Comparison of ENCODE assay signal across 32 cellular contexts in the genomic region with DNA sequence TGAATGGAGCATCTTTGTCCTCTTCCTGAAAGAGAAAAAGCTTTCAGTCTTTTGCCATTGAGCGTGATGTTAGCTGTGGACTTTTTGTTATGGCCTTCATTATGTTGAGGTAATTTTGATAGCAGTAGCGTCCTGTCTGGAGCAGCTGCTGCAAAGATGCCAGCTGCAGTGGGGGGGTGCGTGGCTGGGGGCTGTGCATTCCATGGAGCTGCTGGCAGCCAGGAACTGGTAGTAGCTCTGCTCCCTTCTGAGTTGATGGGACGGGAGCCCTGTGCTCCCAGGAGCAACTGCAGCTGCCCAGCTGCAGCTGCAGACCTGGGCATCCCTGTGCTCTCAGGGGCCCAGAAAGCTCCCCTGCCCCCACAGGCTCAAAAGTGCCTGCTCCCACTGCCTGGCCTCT. TPM values are rescaled to one million over a fixed set of nuclear protein-coding genes. Genes with fewer than 3 reads are reported as not detected.
"Had no signal": no experiment of that assay in that cellular context is flagged by ENCODE, and none has a peak within 500 bp of the region (broad histone marks: within the 10 kb centered on the region; RNA-seq: fewer than 3 reads in every experiment).

No MANE protein-coding gene starts in this region.

- ATAC-seq: activated CD4-positive, alpha-beta T cell treated with anti-CD3 and anti-CD28 coated beads for 36 hours; activated CD8-positive, alpha-beta memory T cell treated with anti-CD3 and anti-CD28 coated beads, Interleukin-2, amount 10 ng/mL, durations not matched to agents 7 days and 5 days; activated CD8-positive, alpha-beta T cell treated with anti-CD3 and anti-CD28 coated beads, Interleukin-2, amount 10 ng/mL, durations not matched to agents 7 days and 5 days; activated naive CD8-positive, alpha-beta T cell treated with anti-CD3 and anti-CD28 coated beads, Interleukin-2, amount 50 U/mL, for 24 hours; body of pancreas had no signal

- FAIRE-seq: endometrium, endothelial cell of umbilical vein, frontal cortex had no signal

- DNase-seq: activated CD4-positive, alpha-beta memory T cell treated with anti-CD3 and anti-CD28 coated beads for 36 hours; activated CD4-positive, alpha-beta T cell treated with anti-CD3 and anti-CD28 coated beads for 36 hours; activated CD4-positive, alpha-beta T cell treated with anti-CD3 and anti-CD28 coated beads, Interleukin-2, amount 10 ng/mL, durations not matched to agents 24 days and 14 days; activated CD4-positive, CD25-positive, alpha-beta regulatory T cell; activated CD4-positive, CD25-positive, alpha-beta regulatory T cell treated with anti-CD3 and anti-CD28 coated beads, Interleukin-2, amount 50 U/mL, for 72 hours; activated CD8-positive, alpha-beta memory T cell treated with anti-CD3 and anti-CD28 coated beads, Interleukin-2, amount 10 ng/mL, durations not matched to agents 7 days and 5 days; activated CD8-positive, alpha-beta memory T cell treated with anti-CD3 and anti-CD28 coated beads, Interleukin-2, amount 50 U/mL, for 4 hours; activated CD8-positive, alpha-beta T cell treated with anti-CD3 and anti-CD28 coated beads, Interleukin-2, amount 10 ng/mL, durations not matched to agents 7 days and 5 days; activated effector memory CD4-positive, alpha-beta T cell treated with anti-CD3 and anti-CD28 coated beads, Interleukin-2, amount 50 U/mL, for 16 hours; activated naive CD4-positive, alpha-beta T cell treated with anti-CD3 and anti-CD28 coated beads for 36 hours; activated naive CD8-positive, alpha-beta T cell treated with anti-CD3 and anti-CD28 coated beads for 36 hours; activated naive CD8-positive, alpha-beta T cell treated with anti-CD3 and anti-CD28 coated beads, Interleukin-2, amount 50 U/mL, for 24 hours; activated T-cell treated with anti-CD3 and anti-CD28 coated beads, Interleukin-2, amount 50 U/mL, for 1 hour; activated T-cell treated with anti-CD3 and anti-CD28 coated beads, Interleukin-2, amount 50 U/mL, for 48 hours; adrenal gland; amygdala; aorta; body of pancreas; central memory CD4-positive, alpha-beta T cell; cerebellar nuclear complex; colonic mucosa; effector CD8-positive, alpha-beta T cell; foreskin fibroblast; head of caudate nucleus; T-helper 2 cell had no signal

RNA-seq across cellular contexts. Expression of a gene that starts 50.4 kb away (rescaled TPM):
- total RNA-seq: activated CD4-positive, alpha-beta memory T cell treated with anti-CD3 and anti-CD28 coated beads for 36 hours; activated CD4-positive, alpha-beta T cell treated with anti-CD3 and anti-CD28 coated beads for 36 hours; activated CD4-positive, alpha-beta T cell treated with anti-CD3 and anti-CD28 coated beads, Interleukin-2, amount 10 ng/mL, durations not matched to agents 24 days and 14 days; activated CD8-positive, alpha-beta memory T cell treated with anti-CD3 and anti-CD28 coated beads for 36 hours; activated CD8-positive, alpha-beta memory T cell treated with anti-CD3 and anti-CD28 coated beads, Interleukin-2, amount 10 ng/mL, durations not matched to agents 7 days and 5 days; activated CD8-positive, alpha-beta T cell treated with anti-CD3 and anti-CD28 coated beads, Interleukin-2, amount 10 ng/mL, durations not matched to agents 7 days and 5 days; activated naive CD4-positive, alpha-beta T cell treated with anti-CD3 and anti-CD28 coated beads for 36 hours; activated T-helper 1 cell treated with anti-CD3 and anti-CD28 coated beads, Interleukin-12 subunit alpha, Interleukin-12 subunit beta, Interleukin-2, Interleukin-4 antibody, amounts not matched to agents 30 ng/mL and 10 ng/mL and 1 ng/mL, durations not matched to agents 14 hours and 24 hours and 36 hours; activated T-helper 2 cell treated with anti-CD3 and anti-CD28 coated beads, Interferon-gamma antibody, Interleukin-2, Interleukin-4, amounts not matched to agents 10 μg/mL and 5 μg/mL and 100 μg/mL, durations not matched to agents 14 hours and 24 hours and 36 hours; aorta; body of pancreas; colonic mucosa; dermis microvascular lymphatic vessel endothelial cell; endothelial cell of umbilical vein had no signal
- polyA plus RNA-seq: aorta, endothelial cell of umbilical vein had no signal
